In the genomic region with DNA sequence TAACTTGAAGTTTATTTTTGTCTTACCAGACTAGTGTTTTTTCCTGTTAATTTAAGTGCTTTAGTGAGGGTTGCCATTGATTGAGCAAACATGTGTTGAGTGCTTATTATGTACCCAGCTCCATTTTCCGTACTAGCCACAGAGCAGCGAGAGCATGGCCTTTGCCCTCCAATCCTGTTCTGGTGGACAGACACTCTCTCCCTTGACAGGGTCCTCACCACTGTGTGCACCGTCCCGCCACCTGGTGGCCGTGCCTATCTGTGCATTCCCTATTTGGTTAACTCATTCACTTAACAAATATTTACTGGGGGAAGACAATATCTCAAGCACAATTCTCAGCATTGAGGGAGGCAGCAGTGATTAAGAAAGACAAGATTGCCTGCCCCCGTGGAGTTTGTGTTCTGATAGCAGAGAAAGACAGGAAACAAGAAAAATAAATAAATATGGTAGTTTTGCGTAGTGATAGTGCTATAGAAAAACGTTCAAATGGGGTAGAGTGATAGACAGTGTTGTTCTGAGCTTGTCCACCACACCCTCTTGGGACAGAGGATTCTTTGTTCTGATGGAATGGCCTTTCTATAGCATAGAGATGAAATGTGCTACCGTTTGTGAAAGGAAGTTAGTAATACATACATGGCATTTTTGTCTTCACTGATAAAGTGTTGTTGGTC, we compare ENCODE assay signal across 9 cellular contexts. TPM values are rescaled to one million over a fixed set of nuclear protein-coding genes. Genes with fewer than 3 reads are reported as not detected.
DNase-seq lines count a peak whose midpoint lies in the region; ATAC-seq and TF ChIP-seq lines count a peak whose summit lies in the region.
"Had no signal": no experiment of that assay in that cellular context is flagged by ENCODE, and none has a peak within 500 bp of the region (broad histone marks: within the 10 kb centered on the region; RNA-seq: fewer than 3 reads in every experiment).

No MANE protein-coding gene starts in this region.

- ATAC-seq in GM19463 (IDR thresholded peaks at IDR 0.05; ENCODE audit: unreplicated experiment) (peak; percentile 34), upper lobe of right lung (peak; percentile 81)
- ATAC-seq in naive thymus-derived CD4-positive, alpha-beta T cell: peak; percentile 76

- peaks cover 0 to 4% of the 10 kb centered on the region in 2 donors for H3K4me1 ChIP-seq in naive thymus-derived CD4-positive, alpha-beta T cell (ENCODE audit: control insufficient read depth in 2 of 2, insufficient read depth in 2 of 2, low read length in 2 of 2)
- no peaks in the 10 kb centered on the region for H3K4me1 ChIP-seq in upper lobe of right lung

- H3K27ac Mint-ChIP-seq in endothelial cell (ENCODE audit: unreplicated experiment): no peak overlapping the region
- no peak overlapping the region for H3K27ac Mint-ChIP-seq in naive thymus-derived CD4-positive, alpha-beta T cell

- no peaks in the 10 kb centered on the region for H3K27me3 ChIP-seq in naive thymus-derived CD4-positive, alpha-beta T cell (ENCODE audit: control insufficient read depth in 2 of 2, insufficient read depth in 2 of 2, low read length in 2 of 2)
- no peaks in the 10 kb centered on the region for H3K27me3 ChIP-seq in upper lobe of right lung

- TF ChIP-seq CTCF in endothelial cell (IDR thresholded peaks at IDR 0.05; ENCODE audit: unreplicated experiment): peak; percentile 91
- peak; percentile 73 for TF ChIP-seq CTCF in upper lobe of right lung (IDR thresholded peaks at IDR 0.05)

- no peak overlapping the region for H3K4me3 Mint-ChIP-seq in endothelial cell (ENCODE audit: unreplicated experiment)
- H3K4me3 Mint-ChIP-seq in naive thymus-derived CD4-positive, alpha-beta T cell: no peak overlapping the region

- H3K4me1 Mint-ChIP-seq in endothelial cell (ENCODE audit: unreplicated experiment): no peaks in the 10 kb centered on the region
- peaks cover 0 to 22% (median 0%) of the 10 kb centered on the region in 7 donors for H3K4me1 Mint-ChIP-seq in naive thymus-derived CD4-positive, alpha-beta T cell

- H3K27ac ChIP-seq in naive thymus-derived CD4-positive, alpha-beta T cell (ENCODE audit: low read depth, low read length): no peak overlapping the region
- no peak overlapping the region for H3K27ac ChIP-seq in upper lobe of right lung
- H3K27ac ChIP-seq: skin epidermis had no signal

- DNase-seq in COLO668 (lab: John Stamatoyannopoulos, UW; ENCODE audit: unreplicated experiment): peak; percentile 82
- DNase-seq in LoVo (ENCODE audit: low spot score): peak; percentile 46
- peak; percentile 38 for DNase-seq in activated CD4-positive, alpha-beta T cell treated with anti-CD3 and anti-CD28 coated beads for 4 hours
- peak; percentile 76 for DNase-seq in endothelial cell (ENCODE audit: low spot score)
- peak in 4 of 9 donors; percentile 14 to 50 (median 20) for DNase-seq in naive thymus-derived CD4-positive, alpha-beta T cell
- peak; percentile 69 for DNase-seq in upper lobe of right lung
- DNase-seq in hepatic stellate cell (ENCODE audit: low spot score): no peak

- peaks cover 2% of the 10 kb centered on the region for H3K27me3 Mint-ChIP-seq in endothelial cell (ENCODE audit: unreplicated experiment)
- H3K27me3 Mint-ChIP-seq in naive thymus-derived CD4-positive, alpha-beta T cell: peaks cover 0 to 6% (median 4%) of the 10 kb centered on the region in 5 donors

- no peak overlapping the region for H3K4me3 ChIP-seq in naive thymus-derived CD4-positive, alpha-beta T cell (ENCODE audit: low read length)
- no peak overlapping the region for H3K4me3 ChIP-seq in upper lobe of right lung
- H3K4me3 ChIP-seq: skin epidermis had no signal

- H3K9me3 Mint-ChIP-seq in endothelial cell (ENCODE audit: unreplicated experiment): no peaks in the 10 kb centered on the region
- H3K9me3 Mint-ChIP-seq in naive thymus-derived CD4-positive, alpha-beta T cell: no peaks in the 10 kb centered on the region

- intact Hi-C loops in naive thymus-derived CD4-positive, alpha-beta T cell (cut with micrococcal nuclease): loop anchor here in 1 of 2 donors (10.0 kb wide), 1 partner anchor 375 kb away; no protein-coding TSS in a partner anchor
- intact Hi-C loops in upper lobe of right lung (cut with DNase I): no loop called here

- no peaks in the 10 kb centered on the region for H3K9me3 ChIP-seq in naive thymus-derived CD4-positive, alpha-beta T cell (ENCODE audit: control insufficient read depth in 2 of 3, low read length in 3 of 3)
- H3K9me3 ChIP-seq in upper lobe of right lung: no peaks in the 10 kb centered on the region

- no peaks in the 10 kb centered on the region for H3K36me3 ChIP-seq in naive thymus-derived CD4-positive, alpha-beta T cell (ENCODE audit: control insufficient read depth in 2 of 3, insufficient read depth in 3 of 3, low read length in 3 of 3)
- no peaks in the 10 kb centered on the region for H3K36me3 ChIP-seq in upper lobe of right lung

- H3K36me3 Mint-ChIP-seq in endothelial cell (ENCODE audit: low read depth, unreplicated experiment): no peaks in the 10 kb centered on the region
- H3K36me3 Mint-ChIP-seq in naive thymus-derived CD4-positive, alpha-beta T cell: no peaks in the 10 kb centered on the region

- POLR2A ChIA-PET in naive thymus-derived CD4-positive, alpha-beta T cell (lab: Charles Lee): no interaction called here

- CTCF ChIA-PET in naive thymus-derived CD4-positive, alpha-beta T cell (lab: Charles Lee): interaction anchor here (1.0 to 1.3 kb wide), 4 partner anchors 9 to 31 kb away, joined by 3 to 7 read pairs (median 4); no protein-coding TSS in a partner anchor

RNA-seq across cellular contexts. Expression of gene CDH13, which starts 13.0 kb away (rescaled TPM):
- total RNA-seq in endothelial cell (ENCODE audit: unreplicated experiment) (2.3 TPM), upper lobe of right lung (27.2 TPM)
- not detected for total RNA-seq in naive thymus-derived CD4-positive, alpha-beta T cell
- polyA plus RNA-seq in naive thymus-derived CD4-positive, alpha-beta T cell: not detected
